Comparison of ENCODE assay signal across 18 cellular contexts in the genomic region with DNA sequence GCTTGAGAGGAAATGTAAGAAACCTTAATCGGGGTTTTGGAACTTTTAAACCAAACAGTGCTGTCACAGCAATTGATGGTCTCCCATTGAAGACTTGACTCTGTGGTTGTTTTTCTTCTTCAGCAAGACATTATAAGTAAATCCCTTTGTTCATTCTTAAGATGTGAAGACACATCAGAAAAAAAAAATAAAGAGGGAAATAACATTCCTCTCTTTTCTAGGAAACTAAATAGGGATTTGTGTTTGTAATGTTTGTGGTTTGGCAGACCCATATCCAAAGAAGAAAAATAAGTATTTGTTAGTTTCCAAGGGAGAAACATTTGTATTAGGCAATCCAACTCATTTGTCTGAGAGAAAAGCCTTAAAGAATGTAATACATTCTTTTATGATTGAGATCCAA.
DNase-seq lines count a peak whose midpoint lies in the region; ATAC-seq and TF ChIP-seq lines count a peak whose summit lies in the region.
"Had no signal": no experiment of that assay in that cellular context is flagged by ENCODE, and none has a peak within 500 bp of the region (broad histone marks: within the 10 kb centered on the region; RNA-seq: fewer than 3 reads in every experiment).

No MANE protein-coding gene starts in this region.

- no peaks in the 10 kb centered on the region for H3K27me3 ChIP-seq in fibroblast of lung (ENCODE audit: control insufficient read depth, insufficient read depth, low read length)
- H3K27me3 ChIP-seq: BLaER1 had no signal

- peaks cover 3% of the 10 kb centered on the region for H3K27me3 Mint-ChIP-seq in nephron progenitor cell (ENCODE audit: low read depth, poor library complexity)

- no peaks in the 10 kb centered on the region for H3K9me3 ChIP-seq in fibroblast of lung (ENCODE audit: control insufficient read depth, insufficient read depth, low read depth, low read length)
- H3K9me3 ChIP-seq: BLaER1 had no signal

- H3K9me3 Mint-ChIP-seq in nephron progenitor cell = no peaks in the 10 kb centered on the region

- H3K36me3 ChIP-seq in fibroblast of lung (ENCODE audit: control insufficient read depth, insufficient read depth, low read length) = no peaks in the 10 kb centered on the region
- H3K36me3 ChIP-seq: BLaER1 had no signal

- H3K27ac ChIP-seq in fibroblast of lung (ENCODE audit: insufficient read depth, low read length) = no peak overlapping the region
- H3K27ac ChIP-seq: 22Rv1, BLaER1 had no signal

- no peaks in the 10 kb centered on the region for H4K20me1 ChIP-seq in fibroblast of lung (ENCODE audit: control insufficient read depth, extremely low read depth, insufficient read depth, low read length)
- H4K20me1 ChIP-seq: BLaER1 had no signal

- no peaks in the 10 kb centered on the region for H3K36me3 Mint-ChIP-seq in nephron progenitor cell (ENCODE audit: low read depth)
- H3K36me3 Mint-ChIP-seq: CD8-positive, alpha-beta T cell had no signal

- no peak overlapping the region for H2AFZ ChIP-seq in fibroblast of lung (ENCODE audit: low read length)

- H3K4me2 ChIP-seq in fibroblast of lung (ENCODE audit: extremely low read depth, insufficient read depth, low read length) = no peak overlapping the region
- H3K4me2 ChIP-seq: BLaER1 had no signal

- DNase-seq in COLO829 (ENCODE audit: low spot score) (peak; percentile 12), astrocyte of the cerebellum (ENCODE audit: low read depth) (peak; percentile 23), fibroblast of lung (ENCODE audit: low read depth in 2 of 2) (peak; percentile 5 to 15), nephron progenitor cell (no peak), posterior vena cava (ENCODE audit: low spot score) (no peak), EL (no peak), COR-L47 (lab: John Stamatoyannopoulos, UW) (no peak)
- DNase-seq: CD8-positive, alpha-beta T cell; DND-41; GDM1; GOT3; KG1; NCI-H1048; NCI-H2081 treated with DMSO at 0.1 percent for 48 hours; NCI-H510A treated with DMSO at 0.1 percent for 48 hours had no signal

- in situ Hi-C loops in astrocyte of the cerebellum (cut with HindIII; ENCODE audit: low sequenced_read_pairs) = no loop called here

- no peaks in the 10 kb centered on the region for H3K4me1 ChIP-seq in fibroblast of lung (ENCODE audit: control insufficient read depth, extremely low read depth, insufficient read depth, low read length)
- H3K4me1 ChIP-seq: BLaER1 had no signal

- H3K4me3 ChIP-seq in astrocyte of the cerebellum (ENCODE audit: low read depth, low read length) (no peak overlapping the region), fibroblast of lung (replicated peaks in 1 of 4; ENCODE audit: control extremely low read depth in 1 of 4, insufficient read depth in 1 of 4, low read depth in 3 of 4, low read length in 4 of 4) (no peak overlapping the region)
- H3K4me3 ChIP-seq: BLaER1 had no signal

- H3K79me2 ChIP-seq in fibroblast of lung (ENCODE audit: control insufficient read depth, insufficient read depth, low read length) = no peaks in the 10 kb centered on the region

- no peak overlapping the region for H3K4me3 Mint-ChIP-seq in nephron progenitor cell
- H3K4me3 Mint-ChIP-seq: CD8-positive, alpha-beta T cell had no signal

- peaks cover 26% of the 10 kb centered on the region for H3K4me1 Mint-ChIP-seq in nephron progenitor cell

- peak overlapping the region; percentile 17 for H3K27ac Mint-ChIP-seq in nephron progenitor cell
- H3K27ac Mint-ChIP-seq: CD8-positive, alpha-beta T cell had no signal

- ATAC-seq in HG02798 (IDR thresholded peaks at IDR 0.05; ENCODE audit: poor library complexity, unreplicated experiment) = no peak
- ATAC-seq: CD8-positive, alpha-beta T cell had no signal

- no peak for TF ChIP-seq CTCF in astrocyte of the cerebellum (IDR thresholded peaks at IDR 0.05; ENCODE audit: low read depth, low read length, missing control alignments)
- no peak for TF ChIP-seq CTCF in fibroblast of lung (conservative IDR thresholded peaks at IDR 0.05 in 1 of 2, IDR thresholded peaks at IDR 0.05 in 1 of 2; ENCODE audit: low read depth in 1 of 2, low read length in 2 of 2)
- TF ChIP-seq CTCF in nephron progenitor cell (IDR thresholded peaks at IDR 0.05) = no peak

- intact Hi-C loops in posterior vena cava (cut with DNase I) = no loop called here

- H3K9ac ChIP-seq in fibroblast of lung (ENCODE audit: insufficient read depth, low read length) = no peak overlapping the region
- H3K9ac ChIP-seq: BLaER1 had no signal

Comparison
In these comparisons a context has a peak if more than half of its experiments do, and no peak if none do; other contexts are left out.
1. DNase-seq: peak in COLO829 (single experiment), astrocyte of the cerebellum (single experiment) and fibroblast of lung (2 of 2); none in nephron progenitor cell (single experiment), posterior vena cava (single experiment), EL (single experiment) and COR-L47 (single experiment).